Comparison of ENCODE assay signal across 10 cellular contexts in the genomic region with DNA sequence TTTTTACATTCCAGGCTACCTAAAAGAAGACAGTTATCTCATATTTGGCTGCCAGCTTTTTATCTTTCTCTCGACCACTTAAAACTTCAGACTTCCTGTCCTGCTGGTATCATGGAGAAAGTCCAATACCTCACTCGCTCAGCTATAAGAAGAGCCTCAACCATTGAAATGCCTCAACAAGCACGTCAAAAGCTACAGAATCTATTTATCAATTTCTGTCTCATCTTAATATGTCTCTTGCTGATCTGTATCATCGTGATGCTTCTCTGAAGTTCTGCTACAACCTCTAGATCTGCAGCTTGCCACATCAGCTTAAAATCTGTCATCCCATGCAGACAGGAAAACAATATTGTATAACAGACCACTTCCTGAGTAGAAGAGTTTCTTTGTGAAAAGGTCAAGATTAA. TPM values are rescaled to one million over a fixed set of nuclear protein-coding genes. Genes with fewer than 3 reads are reported as not detected.
A peak's percentile ranks its signal among the peaks of the same experiment; 100 is the strongest.
DNase-seq lines count a peak whose midpoint lies in the region; ATAC-seq and TF ChIP-seq lines count a peak whose summit lies in the region.
"Had no signal": no experiment of that assay in that cellular context is flagged by ENCODE, and none has a peak within 500 bp of the region (broad histone marks: within the 10 kb centered on the region; RNA-seq: fewer than 3 reads in every experiment).

No MANE protein-coding gene starts in this region.

- H3K4me3 Mint-ChIP-seq in mesothelial cell of epicardium: no peak overlapping the region

- WGBS in GM23248 (ENCODE audit: low coverage in 1 of 2, low lambda C conversion rate in 2 of 2, missing lambda C conversion rate in 2 of 2), 2 experiments: 59 to 63% methylated on average over 4 of the region's 4 CpGs
- 51 to 71% methylated on average over 4 of the region's 4 CpGs for WGBS in body of pancreas, 2 donors
- WGBS in tibial nerve, 2 donors: 31% methylated on average over 4 of the region's 4 CpGs

- peaks cover 8% of the 10 kb centered on the region for H3K9me3 Mint-ChIP-seq in mesothelial cell of epicardium

- H3K36me3 ChIP-seq in GM23248 (ENCODE audit: low read depth) (no peaks in the 10 kb centered on the region), SU-DHL-6 (ENCODE audit: low read length) (no peaks in the 10 kb centered on the region), body of pancreas (replicated peaks in 1 of 2; ENCODE audit: insufficient read depth in 1 of 2, low read depth in 2 of 2) (no peaks in the 10 kb centered on the region), tibial nerve (peaks cover 0 to 14% (median 0%) of the 10 kb centered on the region in 3 donors)

- H3K4me2 ChIP-seq in GM23248 (ENCODE audit: unreplicated experiment) (peak overlapping the region; percentile 43), SU-DHL-6 (ENCODE audit: low read depth, low read length, poor library complexity, severe bottlenecking) (peak overlapping the region; percentile 1)

- no peak overlapping the region for H3K27ac ChIP-seq in GM23248
- no peak overlapping the region for H3K27ac ChIP-seq in SU-DHL-6 (ENCODE audit: low read depth, low read length)
- no peak overlapping the region for H3K27ac ChIP-seq in body of pancreas
- H3K27ac ChIP-seq in tibial nerve: peak overlapping the region in 1 of 4 donors; percentile 52

- no peaks in the 10 kb centered on the region for H3K27me3 Mint-ChIP-seq in mesothelial cell of epicardium (ENCODE audit: low read depth)

- TF ChIP-seq POLR2A in body of pancreas (IDR thresholded peaks at IDR 0.05): no peak
- no peak for TF ChIP-seq POLR2A in tibial nerve (IDR thresholded peaks at IDR 0.05)

- no peaks in the 10 kb centered on the region for H3K9me3 ChIP-seq in GM23248 (ENCODE audit: low read depth)
- H3K9me3 ChIP-seq in SU-DHL-6 (ENCODE audit: insufficient read depth, low read length): no peaks in the 10 kb centered on the region
- H3K9me3 ChIP-seq in body of pancreas: no peaks in the 10 kb centered on the region
- H3K9me3 ChIP-seq in tibial nerve: no peaks in the 10 kb centered on the region

- H3K27me3 ChIP-seq in GM23248 (replicated peaks; ENCODE audit: insufficient read depth) (no peaks in the 10 kb centered on the region), SU-DHL-6 (ENCODE audit: low read length) (no peaks in the 10 kb centered on the region), body of pancreas (no peaks in the 10 kb centered on the region), tibial nerve (no peaks in the 10 kb centered on the region)

- no peak for TF ChIP-seq EP300 in tibial nerve (IDR thresholded peaks at IDR 0.05)

- H3K9me2 ChIP-seq in GM23248 (ENCODE audit: insufficient read depth) (no peaks in the 10 kb centered on the region), SU-DHL-6 (replicated peaks; ENCODE audit: insufficient read depth, low read length) (no peaks in the 10 kb centered on the region)

- intact Hi-C loops in body of pancreas (cut with DNase I): no loop called here

- H3K4me3 ChIP-seq in GM23248 (no peak overlapping the region), SU-DHL-6 (ENCODE audit: insufficient read depth, low read length, poor library complexity, severe bottlenecking) (no peak overlapping the region), body of pancreas (no peak overlapping the region), tibial nerve (no peak overlapping the region)

- peaks cover 88% of the 10 kb centered on the region for H3K79me2 ChIP-seq in GM23248 (ENCODE audit: insufficient read depth)
- no peaks in the 10 kb centered on the region for H3K79me2 ChIP-seq in SU-DHL-6 (ENCODE audit: insufficient read depth, low read length)

- H2AFZ ChIP-seq in GM23248 (no peak overlapping the region), SU-DHL-6 (ENCODE audit: low read depth, low read length, severe bottlenecking) (no peak overlapping the region)

- in situ Hi-C loops in GM23248 (cut with MboI): no loop called here

- peak; percentile 62 for ATAC-seq in GM18508 (IDR thresholded peaks at IDR 0.05; ENCODE audit: insufficient read depth, unreplicated experiment)
- no peak for ATAC-seq in body of pancreas

- peaks cover 9% of the 10 kb centered on the region for H3K36me3 Mint-ChIP-seq in mesothelial cell of epicardium

- H3F3A ChIP-seq in GM23248 (ENCODE audit: insufficient read depth) (peaks cover 17% of the 10 kb centered on the region; the same call in 1 of the 2 replicates), SU-DHL-6 (ENCODE audit: insufficient read depth) (no peaks in the 10 kb centered on the region)

- H3K4me1 ChIP-seq in GM23248 (ENCODE audit: insufficient read depth) (peaks cover 47% of the 10 kb centered on the region), body of pancreas (peaks cover 4% of the 10 kb centered on the region), tibial nerve (peaks cover 0 to 40% (median 17%) of the 10 kb centered on the region in 4 donors)

- DNase-seq in GM23248 (no peak), mesothelial cell of epicardium (ENCODE audit: low spot score in 2 of 2, unreplicated experiment in 2 of 2) (no peak), HuH-7 (ENCODE audit: low spot score) (no peak), body of pancreas (no peak), hepatic stellate cell (ENCODE audit: low spot score) (no peak), tibial nerve (ENCODE audit: low spot score in 2 of 2) (no peak)

- H4K20me1 ChIP-seq in GM23248 (ENCODE audit: insufficient read depth) (no peaks in the 10 kb centered on the region), SU-DHL-6 (ENCODE audit: low read depth, low read length) (no peaks in the 10 kb centered on the region)

- H3K9ac ChIP-seq in GM23248: no peak overlapping the region
- no peak overlapping the region for H3K9ac ChIP-seq in SU-DHL-6 (ENCODE audit: low read length)

- peaks cover 14% of the 10 kb centered on the region for H3K4me1 Mint-ChIP-seq in mesothelial cell of epicardium

- TF ChIP-seq CTCF in SU-DHL-6 (IDR thresholded peaks at IDR 0.05; ENCODE audit: insufficient read depth, low read length, poor library complexity, severe bottlenecking): no peak
- no peak for TF ChIP-seq CTCF in mesothelial cell of epicardium (IDR thresholded peaks at IDR 0.05; ENCODE audit: unreplicated experiment)
- TF ChIP-seq CTCF in body of pancreas (IDR thresholded peaks at IDR 0.05): no peak
- no peak for TF ChIP-seq CTCF in tibial nerve (IDR thresholded peaks at IDR 0.05)

- H3K27ac Mint-ChIP-seq in mesothelial cell of epicardium: peak overlapping the region; percentile 55

RNA-seq across cellular contexts. Expression of gene PLN, which starts 10.7 kb away (rescaled TPM):
- total RNA-seq in GM23248 (2014; rRNA removed; shearing (Covaris generic)): not detected in 2 replicates
- 0.49 TPM in 1 of 2 replicates, not detected in the other for polyA plus RNA-seq in GM23248 (2016; fragmentation: Nextera tagmentation; extraction: Ambion mirVana)
- total RNA-seq in mesothelial cell of epicardium (0.20 to 0.50 TPM (median 0.47 TPM) in 3 replicates), body of pancreas (1 to 10 TPM in 1 of 2 donors, under 1 TPM in 1; 0.99 to 2.3 TPM), tibial nerve (10 to 100 TPM; 11.0 to 13.6 (median 12.2) TPM)
- total RNA-seq: LHCN-M2; T-helper 2 cell treated with Interferon-gamma antibody and Interleukin-4, amounts not matched to agents 100 ng/mL and 5 ng/mL, for 36 hours had no signal
